In genomic region chr12:46363582-46364299, GRCh38 we compare ENCODE assay signal across 18 cellular contexts. TPM values are rescaled to one million over a fixed set of nuclear protein-coding genes. Genes with fewer than 3 reads are reported as not detected.
DNase-seq lines count a peak whose midpoint lies in the region; ATAC-seq, FAIRE-seq and TF ChIP-seq lines count a peak whose summit lies in the region.
"Had no signal": no experiment of that assay in that cellular context is flagged by ENCODE, and none has a peak within 500 bp of the region (broad histone marks: within the 10 kb centered on the region; RNA-seq: fewer than 3 reads in every experiment).

No MANE protein-coding gene starts in this region.

- no peak overlapping the region for H3K4me3 ChIP-seq in HCT116 (replicated peaks in 1 of 2; ENCODE audit: low read depth in 1 of 2, low read length in 2 of 2)
- H3K4me3 ChIP-seq in astrocyte (ENCODE audit: insufficient read depth, low read depth, low read length): no peak overlapping the region
- H3K4me3 ChIP-seq: lung, testis had no signal

- peaks cover 44% of the 10 kb centered on the region for H3K4me1 Mint-ChIP-seq in astrocyte (ENCODE audit: low read depth, unreplicated experiment)
- H3K4me1 Mint-ChIP-seq in memory B cell: peaks cover 32% of the 10 kb centered on the region
- H3K4me1 Mint-ChIP-seq in mesothelial cell of epicardium: peaks cover 36% of the 10 kb centered on the region

- peaks cover 92 to 96% of the 10 kb centered on the region in 2 experiments for H3K36me3 ChIP-seq in HCT116 (ENCODE audit: control insufficient read depth in 1 of 2, insufficient read depth in 2 of 2, low read length in 2 of 2)
- H3K36me3 ChIP-seq in astrocyte (ENCODE audit: insufficient read depth, low read length): peaks cover 98% of the 10 kb centered on the region

- H3K4me2 ChIP-seq in HCT116 (ENCODE audit: low read length) (no peak overlapping the region), astrocyte (ENCODE audit: low read length) (peak overlapping the region; percentile 38)

- H3K9ac ChIP-seq in HCT116 (ENCODE audit: low read length) (no peak overlapping the region), astrocyte (ENCODE audit: low read length) (peak overlapping the region; percentile 17)

- H3K27me3 ChIP-seq in HCT116 (ENCODE audit: insufficient read depth, low read length) (no peaks in the 10 kb centered on the region), astrocyte (ENCODE audit: insufficient read depth, low read length) (no peaks in the 10 kb centered on the region)
- H3K27me3 ChIP-seq: adrenal gland, esophagus muscularis mucosa, neutrophil, testis had no signal

- H3K79me2 ChIP-seq in HCT116 (ENCODE audit: insufficient read depth, low read length) (peaks cover 83% of the 10 kb centered on the region), astrocyte (ENCODE audit: insufficient read depth, low read length) (peaks cover 37% of the 10 kb centered on the region)

- H3K27ac ChIP-seq in 22Rv1: peak overlapping the region; percentile 97; the same call in 1 of the 2 replicates
- peak overlapping the region; percentile 18; the same call in 1 of the 2 replicates for H3K27ac ChIP-seq in HCT116 (ENCODE audit: low read depth, low read length)
- no peak overlapping the region for H3K27ac ChIP-seq in astrocyte (ENCODE audit: low read depth, low read length)
- H3K27ac ChIP-seq: VCaP had no signal

- H3K36me3 Mint-ChIP-seq in astrocyte (ENCODE audit: low read depth, unreplicated experiment): peaks cover 27% of the 10 kb centered on the region
- H3K36me3 Mint-ChIP-seq in memory B cell: peaks cover 54% of the 10 kb centered on the region
- peaks cover 60% of the 10 kb centered on the region for H3K36me3 Mint-ChIP-seq in mesothelial cell of epicardium

- no peak overlapping the region for H2AFZ ChIP-seq in HCT116 (ENCODE audit: low read depth, low read length, poor library complexity, severe bottlenecking)
- no peak overlapping the region for H2AFZ ChIP-seq in astrocyte (ENCODE audit: low read depth, low read length)

- TF ChIP-seq CTCF in 22Rv1 (IDR thresholded peaks at IDR 0.05) (no peak), HCT116 (IDR thresholded peaks at IDR 0.05 in 2 of 3, conservative IDR thresholded peaks at IDR 0.05 in 1 of 3; ENCODE audit: borderline replicate concordance in 1 of 3, insufficient read depth in 1 of 3, low read depth in 2 of 3, low read length in 2 of 3) (no peak), astrocyte (IDR thresholded peaks at IDR 0.05; ENCODE audit: insufficient read depth, low read depth, low read length) (no peak), mesothelial cell of epicardium (IDR thresholded peaks at IDR 0.05; ENCODE audit: unreplicated experiment) (no peak)

- H3K9me3 ChIP-seq in HCT116 (ENCODE audit: control insufficient read depth in 1 of 2, insufficient read depth in 1 of 2, low read depth in 1 of 2, low read length in 2 of 2) (no peaks in the 10 kb centered on the region), astrocyte (ENCODE audit: insufficient read depth, low read depth, low read length) (no peaks in the 10 kb centered on the region)
- H3K9me3 ChIP-seq: adrenal gland, esophagus muscularis mucosa, neutrophil, testis had no signal

- intact Hi-C loops in HCT116 (cut with micrococcal nuclease): no loop called here

- H4K20me1 ChIP-seq in HCT116 (ENCODE audit: insufficient read depth): peaks cover 91% of the 10 kb centered on the region
- peaks cover 99% of the 10 kb centered on the region for H4K20me1 ChIP-seq in astrocyte (ENCODE audit: insufficient read depth, low read length)

- POLR2A ChIA-PET in HCT116 (lab: Charles Lee): interaction anchor here (0.9 to 1.1 kb wide), 4 partner anchors 8 to 190 kb away, joined by 3 to 4 read pairs (median 4); no protein-coding TSS in a partner anchor

- no peak for ATAC-seq in HCT116
- no peak for ATAC-seq in memory B cell (ENCODE audit: low read depth)
- no peak for ATAC-seq in HG03378 (IDR thresholded peaks at IDR 0.05; ENCODE audit: unreplicated experiment)
- ATAC-seq in GM21723 (IDR thresholded peaks at IDR 0.05; ENCODE audit: unreplicated experiment): no peak
- no peak for ATAC-seq in HG03439 (IDR thresholded peaks at IDR 0.05; ENCODE audit: unreplicated experiment)

- no peaks in the 10 kb centered on the region for H3K9me2 ChIP-seq in HCT116 (ENCODE audit: insufficient read depth)

- peaks cover 12 to 40% of the 10 kb centered on the region in 2 experiments for H3K4me1 ChIP-seq in HCT116 (ENCODE audit: control insufficient read depth in 1 of 2, insufficient read depth in 2 of 2, low read length in 2 of 2)
- H3K4me1 ChIP-seq in astrocyte (ENCODE audit: insufficient read depth, low read length): peaks cover 31% of the 10 kb centered on the region

- no TSS peak for BruUV-seq in HCT116 (replicated peaks; lab: Mats Ljungman, UMichigan)

- H3K27me3 Mint-ChIP-seq in astrocyte (ENCODE audit: low read depth, unreplicated experiment) (no peaks in the 10 kb centered on the region), memory B cell (no peaks in the 10 kb centered on the region), mesothelial cell of epicardium (ENCODE audit: low read depth) (no peaks in the 10 kb centered on the region)

- no peak for TF ChIP-seq RAD21 in HCT116 (IDR thresholded peaks at IDR 0.05; ENCODE audit: low read depth)

- peak overlapping the region; percentile 48 for H3K4me3 Mint-ChIP-seq in astrocyte (ENCODE audit: unreplicated experiment)
- no peak overlapping the region for H3K4me3 Mint-ChIP-seq in memory B cell
- no peak overlapping the region for H3K4me3 Mint-ChIP-seq in mesothelial cell of epicardium

- RAD21 ChIA-PET in HCT116 (lab: Charles Lee; ENCODE audit: low non-redundant PET in 1 of 2, low total read pairs in 2 of 2, uncharacterized antibody in 2 of 2, unreplicated experiment in 2 of 2): no interaction called here

- peak overlapping the region; percentile 38 for H3K27ac Mint-ChIP-seq in astrocyte (ENCODE audit: unreplicated experiment)
- H3K27ac Mint-ChIP-seq in memory B cell: peak overlapping the region; percentile 79
- H3K27ac Mint-ChIP-seq in mesothelial cell of epicardium: no peak overlapping the region

- H3K9me3 Mint-ChIP-seq in astrocyte (ENCODE audit: unreplicated experiment): no peaks in the 10 kb centered on the region
- H3K9me3 Mint-ChIP-seq in memory B cell: no peaks in the 10 kb centered on the region
- H3K9me3 Mint-ChIP-seq in mesothelial cell of epicardium: no peaks in the 10 kb centered on the region

- no peak for DNase-seq in HCT116 (ENCODE audit: low read depth, low spot score)
- no peak for DNase-seq in astrocyte (ENCODE audit: low read depth)
- no peak for DNase-seq in memory B cell (ENCODE audit: low spot score in 2 of 2)
- no peak for DNase-seq in mesothelial cell of epicardium (ENCODE audit: low spot score in 2 of 2, unreplicated experiment in 2 of 2)
- DNase-seq: activated CD8-positive, alpha-beta memory T cell treated with anti-CD3 and anti-CD28 coated beads, Interleukin-2, amount 50 U/mL, for 48 hours; adrenal gland; AML-193; DMS53; NCI-H2171; testis had no signal

- FAIRE-seq in astrocyte (lab: Jason Lieb, UNC): no peak

- CTCF ChIA-PET in HCT116 (lab: Charles Lee): no interaction called here

- TF ChIP-seq POLR2A in HCT116 (IDR thresholded peaks at IDR 0.05; ENCODE audit: borderline replicate concordance, extremely low read depth, insufficient read depth, insufficient read length): no peak

TF ChIP-seq in HCT116, 20 proteins besides CTCF, POLR2A, EP300 and RAD21:
- TF ChIP-seq ZNF274 (IDR thresholded peaks at IDR 0.05; ENCODE audit: low read depth, low read length): no peak
- TF ChIP-seq ZBTB33 (IDR thresholded peaks at IDR 0.05; ENCODE audit: extremely low read depth, insufficient replicate concordance, low read length): no peak
- no peak for TF ChIP-seq MAX (IDR thresholded peaks at IDR 0.05)
- TF ChIP-seq ELF1 (IDR thresholded peaks at IDR 0.05; ENCODE audit: borderline replicate concordance, low read depth): no peak
- TF ChIP-seq POLR2AphosphoS5 (IDR thresholded peaks at IDR 0.05; ENCODE audit: low read depth, low read length): peak; percentile 43
- TF ChIP-seq ZFX (IDR thresholded peaks at IDR 0.05): no peak
- no peak for TF ChIP-seq JUND (IDR thresholded peaks at IDR 0.05)

RNA-seq across cellular contexts. Expression of gene SLC38A2, which starts 8.8 kb away (rescaled TPM):
- total RNA-seq in HCT116 (2021; ENCODE audit: unreplicated experiment) (1,049 TPM), astrocyte (378 and 421 TPM in 2 replicates), mesothelial cell of epicardium (256 to 274 TPM (median 261 TPM) in 3 replicates)
- polyA plus RNA-seq in HCT116 (2012): 307 and 350 TPM in 2 replicates
